ENCODE assay signal across 8 cellular contexts in the genomic region with DNA sequence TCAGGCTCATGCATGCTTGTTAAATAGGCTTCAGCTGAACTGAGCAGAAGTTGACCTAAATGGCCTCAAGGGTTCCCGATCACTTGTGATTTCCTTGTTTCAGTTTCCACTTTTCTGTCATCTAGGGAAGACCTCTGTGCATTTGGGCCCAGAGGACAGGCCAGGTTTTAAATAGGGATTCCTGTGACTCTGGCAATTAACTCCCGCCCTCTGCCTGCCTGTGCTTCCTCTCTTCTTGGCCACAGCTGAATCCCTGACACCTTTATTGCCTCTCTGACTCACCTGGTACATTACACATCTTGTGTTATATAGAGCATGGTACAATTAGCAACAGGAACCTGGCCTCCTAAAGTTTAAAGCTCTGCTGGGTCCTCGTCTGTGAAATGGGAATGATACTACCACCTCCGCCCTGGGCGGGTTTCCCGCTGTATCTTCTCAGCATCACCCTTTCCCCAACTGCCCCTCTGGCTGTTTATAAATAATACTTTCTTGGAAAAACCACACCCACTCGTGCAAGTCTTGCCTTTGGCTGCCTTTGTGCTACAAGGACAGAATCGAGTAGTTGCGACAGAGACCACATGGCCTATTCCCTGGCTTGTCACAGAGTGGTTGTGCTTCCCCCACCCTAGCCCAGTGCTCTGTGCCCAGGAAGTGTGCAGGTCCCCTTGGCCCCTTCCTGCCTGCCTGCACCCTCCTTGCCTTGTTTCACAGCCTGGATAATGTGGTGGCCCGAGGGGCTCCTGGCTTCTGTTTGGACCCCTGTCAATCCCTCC. TPM values are rescaled to one million over a fixed set of nuclear protein-coding genes. Genes with fewer than 3 reads are reported as not detected.
A peak's percentile ranks its signal among the peaks of the same experiment; 100 is the strongest.
DNase-seq lines count a peak whose midpoint lies in the region; ATAC-seq and TF ChIP-seq lines count a peak whose summit lies in the region.

No MANE protein-coding gene starts in this region.

- WGBS in GM23248 (ENCODE audit: low coverage in 1 of 2, low lambda C conversion rate in 2 of 2, missing lambda C conversion rate in 2 of 2), 2 experiments, result 51 to 56% methylated on average over 10 of the region's 10 CpGs
- WGBS in gastroesophageal sphincter (ENCODE audit: low coverage in 1 of 2), 2 donors, result 46 to 78% methylated on average over 8 to 9 of the region's 10 CpGs
- 15 to 53% methylated on average over 10 of the region's 10 CpGs for WGBS in sigmoid colon, 2 donors

- no peak for TF ChIP-seq POLR2A in gastroesophageal sphincter (IDR thresholded peaks at IDR 0.05)
- TF ChIP-seq POLR2A in sigmoid colon (IDR thresholded peaks at IDR 0.05), result no peak

- H3K27ac ChIP-seq in GM23248, result peak overlapping the region; percentile 8; the same call in 1 of the 2 replicates
- peak overlapping the region in 3 of 4 donors; percentile 49 to 67 (median 51) for H3K27ac ChIP-seq in gastroesophageal sphincter
- peak overlapping the region; percentile 20 to 51 (median 31) for H3K27ac ChIP-seq in sigmoid colon

- peaks cover 18% of the 10 kb centered on the region; the same call in 1 of the 2 replicates for H3K4me1 ChIP-seq in GM23248 (ENCODE audit: insufficient read depth)
- peaks cover 0 to 46% (median 5%) of the 10 kb centered on the region in 3 donors for H3K4me1 ChIP-seq in gastroesophageal sphincter
- H3K4me1 ChIP-seq in sigmoid colon, result peaks cover 0 to 29% (median 14%) of the 10 kb centered on the region in 4 donors

- 0 out of 2 replicates have a peak, but pooled peaks cover 2% of the 10 kb centered on the region for H3F3A ChIP-seq in GM23248 (ENCODE audit: insufficient read depth)

- TF ChIP-seq CTCF in gastroesophageal sphincter (IDR thresholded peaks at IDR 0.05) (no peak), sigmoid colon (IDR thresholded peaks at IDR 0.05) (no peak)

- H3K9me3 ChIP-seq in GM23248 (ENCODE audit: low read depth) (no peaks in the 10 kb centered on the region), gastroesophageal sphincter (no peaks in the 10 kb centered on the region), sigmoid colon (no peaks in the 10 kb centered on the region)

- no peaks in the 10 kb centered on the region for H3K9me2 ChIP-seq in GM23248 (ENCODE audit: insufficient read depth)

- intact Hi-C loops in sigmoid colon (cut with DNase I), result no loop called here

- H3K36me3 ChIP-seq in GM23248 (ENCODE audit: low read depth), result no peaks in the 10 kb centered on the region
- no peaks in the 10 kb centered on the region for H3K36me3 ChIP-seq in gastroesophageal sphincter
- H3K36me3 ChIP-seq in sigmoid colon, result no peaks in the 10 kb centered on the region

- peak overlapping the region; percentile 42 for H3K4me2 ChIP-seq in GM23248 (ENCODE audit: unreplicated experiment)

- peak overlapping the region; percentile 33; the same call in 1 of the 2 replicates for H3K9ac ChIP-seq in GM23248

- no peaks in the 10 kb centered on the region for H3K27me3 ChIP-seq in GM23248 (replicated peaks; ENCODE audit: insufficient read depth)
- H3K27me3 ChIP-seq in gastroesophageal sphincter, result no peaks in the 10 kb centered on the region
- no peaks in the 10 kb centered on the region for H3K27me3 ChIP-seq in sigmoid colon

- ATAC-seq in gastroesophageal sphincter (peak; percentile 80), GM19035 (IDR thresholded peaks at IDR 0.05; ENCODE audit: unreplicated experiment) (no peak), GM21381 (IDR thresholded peaks at IDR 0.05; ENCODE audit: unreplicated experiment) (no peak), HG03039 (IDR thresholded peaks at IDR 0.05; ENCODE audit: unreplicated experiment) (no peak)

- peaks cover 76% of the 10 kb centered on the region for H3K79me2 ChIP-seq in GM23248 (ENCODE audit: insufficient read depth)

- no peaks in the 10 kb centered on the region for H4K20me1 ChIP-seq in GM23248 (ENCODE audit: insufficient read depth)

- H2AFZ ChIP-seq in GM23248, result peak overlapping the region; percentile 62

- TF ChIP-seq EP300 in gastroesophageal sphincter (IDR thresholded peaks at IDR 0.05) (no peak), sigmoid colon (IDR thresholded peaks at IDR 0.05) (no peak)

- peak; percentile 63 for DNase-seq in GM23248
- peak; percentile 47 for DNase-seq in RPMI7951 (ENCODE audit: low read depth)
- DNase-seq in sigmoid colon, result no peak
- DNase-seq in activated T-cell treated with anti-CD3 and anti-CD28 coated beads, Interleukin-2, amount 50 U/mL, for 48 hours, result no peak

- in situ Hi-C loops in GM23248 (cut with MboI), result no loop called here

- H3K4me3 ChIP-seq in GM23248 (no peak overlapping the region), gastroesophageal sphincter (no peak overlapping the region), sigmoid colon (no peak overlapping the region)

RNA-seq across cellular contexts. Expression of gene CABLES1, which starts 8.0 kb away (rescaled TPM):
- total RNA-seq in GM23248 (2014; rRNA removed; shearing (Covaris generic)), result 5.7 and 8.9 TPM in 2 replicates
- 1.3 and 2.4 TPM in 2 replicates for polyA plus RNA-seq in GM23248 (2016; fragmentation: Nextera tagmentation; extraction: Ambion mirVana)
- 0.88 and 1.9 TPM in 2 replicates for total RNA-seq in RPMI7951 (2014; rRNA removed; shearing (Covaris generic))
- total RNA-seq in gastroesophageal sphincter, result 10 to 100 TPM in 2 of 4 donors, 1 to 10 TPM in 2; 4.0 to 24.0 (median 10.2) TPM
- 1 to 10 TPM; 1.9 to 4.3 (median 3.8) TPM for total RNA-seq in sigmoid colon
- 1 to 10 TPM; 3.5 to 7.2 (median 5.1) TPM for polyA plus RNA-seq in sigmoid colon

Comparison
In these comparisons a context has a peak if more than half of its experiments do, and no peak if none do; other contexts are left out.
1. DNase-seq: peak in GM23248 (single experiment) and RPMI7951 (single experiment); none in sigmoid colon (single experiment) and activated T-cell treated with anti-CD3 and anti-CD28 coated beads, Interleukin-2, amount 50 U/mL, for 48 hours (0 of 2).
2. Peak in every context shown above with its lines, with median percentiles within 50 percentile points of each other: H3K27ac ChIP-seq.